In the genomic region with DNA sequence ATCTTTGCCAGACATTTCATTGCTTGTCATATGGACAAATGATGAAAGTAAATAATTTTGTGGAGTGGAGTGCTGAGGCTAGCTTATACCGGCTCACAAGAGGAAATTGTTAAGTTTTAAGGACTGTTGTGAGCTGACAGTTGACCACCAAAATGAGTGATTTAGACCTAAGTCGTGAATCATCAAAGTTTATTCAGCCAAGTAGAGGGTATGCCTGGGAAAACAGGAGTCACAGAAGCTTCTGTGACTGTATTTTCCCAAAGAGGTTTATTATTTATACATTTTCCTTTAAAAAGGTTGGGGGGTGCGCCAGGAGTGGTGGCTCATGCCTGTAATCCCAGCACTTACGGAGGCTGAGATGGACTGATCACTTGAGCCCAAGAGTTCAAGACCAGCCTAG, we compare ENCODE assay signal across 17 cellular contexts. TPM values are rescaled to one million over a fixed set of nuclear protein-coding genes. Genes with fewer than 3 reads are reported as not detected.
DNase-seq lines count a peak whose midpoint lies in the region; ATAC-seq and TF ChIP-seq lines count a peak whose summit lies in the region.
"Had no signal": no experiment of that assay in that cellular context is flagged by ENCODE, and none has a peak within 500 bp of the region (broad histone marks: within the 10 kb centered on the region; RNA-seq: fewer than 3 reads in every experiment).

No MANE protein-coding gene starts in this region.

- in situ Hi-C loops in astrocyte of the spinal cord (cut with HindIII; ENCODE audit: low sequenced_read_pairs), result no loop called here

- H3K27ac Mint-ChIP-seq in HFFc6, result no peak overlapping the region
- H3K27ac Mint-ChIP-seq: IgD-negative memory B cell had no signal

- no peak for ATAC-seq in GM18858 (IDR thresholded peaks at IDR 0.05; ENCODE audit: unreplicated experiment)

- DNase-seq in A172 (ENCODE audit: low spot score), result peak; percentile 68
- DNase-seq in HFFc6, result peak; percentile 14
- peak; percentile 3 for DNase-seq in OCI-M1 (lab: John Stamatoyannopoulos, UW)
- DNase-seq in astrocyte of the spinal cord (ENCODE audit: low read depth, low spot score), result peak; percentile 30
- no peak for DNase-seq in T1000 (lab: John Stamatoyannopoulos, UW)
- no peak for DNase-seq in C1 segment of cervical spinal cord (lab: John Stamatoyannopoulos, UW)
- DNase-seq in T-helper 1 cell, result no peak
- DNase-seq: 8988T, NCI-H1092 treated with DMSO at 0.1 percent for 48 hours, NCI-H187, NCI-H446 treated with DMSO at 0.1 percent for 48 hours, NCI-H748 treated with DMSO at 0.1 percent for 48 hours, RPMI8226, SJCRH30, SW 1271 had no signal

- TF ChIP-seq CTCF in HFFc6 (IDR thresholded peaks at IDR 0.05) (no peak), astrocyte of the spinal cord (IDR thresholded peaks at IDR 0.05; ENCODE audit: low read depth, low read length) (no peak)

- H3K4me3 Mint-ChIP-seq in HFFc6, result no peak overlapping the region
- H3K4me3 Mint-ChIP-seq: IgD-negative memory B cell had no signal

- no peaks in the 10 kb centered on the region; the same call in 1 of the 2 replicates for H3K36me3 Mint-ChIP-seq in HFFc6 (ENCODE audit: low read depth)
- H3K36me3 Mint-ChIP-seq: IgD-negative memory B cell had no signal

- no peaks in the 10 kb centered on the region for H3K9me3 Mint-ChIP-seq in HFFc6
- H3K9me3 Mint-ChIP-seq: IgD-negative memory B cell had no signal

- H3K27me3 Mint-ChIP-seq in HFFc6 (ENCODE audit: insufficient read depth), result peaks cover 15% of the 10 kb centered on the region

- H3K4me3 ChIP-seq in astrocyte of the spinal cord (ENCODE audit: low read depth, low read length), result no peak overlapping the region
- H3K4me3 ChIP-seq: SJCRH30 had no signal

- peaks cover 19% of the 10 kb centered on the region for H3K4me1 Mint-ChIP-seq in HFFc6 (ENCODE audit: low read depth)
- H3K4me1 Mint-ChIP-seq: IgD-negative memory B cell had no signal

RNA-seq across cellular contexts. Expression of gene MRPS24, which starts 21.8 kb away (rescaled TPM):
- 230 and 294 TPM in 2 replicates for total RNA-seq in A172 (2014; rRNA removed; shearing (Covaris generic))
- 100 to 1,000 TPM; 158 to 211 (median 199) TPM for total RNA-seq in HFFc6 (2021; fragmentation: NEBNext Ultra II Directional; extraction: Animal tissue kit (Norgen Biotek cat#: 25700))

RNA-seq across cellular contexts. Expression of gene URGCP, which starts 58.9 kb away (rescaled TPM):
- total RNA-seq in A172 (2014; rRNA removed; shearing (Covaris generic)), result 37.8 and 41.8 TPM in 2 replicates
- 10 to 100 TPM; 41.4 to 53.2 (median 43.2) TPM for total RNA-seq in HFFc6 (2021; fragmentation: NEBNext Ultra II Directional; extraction: Animal tissue kit (Norgen Biotek cat#: 25700))

Comparison
In these comparisons a context has a peak if more than half of its experiments do, and no peak if none do; other contexts are left out.
1. DNase-seq: peak in A172 (single experiment), HFFc6 (single experiment), OCI-M1 (single experiment) and astrocyte of the spinal cord (single experiment); none in T1000 (single experiment), C1 segment of cervical spinal cord (0 of 14) and T-helper 1 cell (0 of 5).